Comparison of ENCODE assay signal across 2 cellular contexts in the genomic region with DNA sequence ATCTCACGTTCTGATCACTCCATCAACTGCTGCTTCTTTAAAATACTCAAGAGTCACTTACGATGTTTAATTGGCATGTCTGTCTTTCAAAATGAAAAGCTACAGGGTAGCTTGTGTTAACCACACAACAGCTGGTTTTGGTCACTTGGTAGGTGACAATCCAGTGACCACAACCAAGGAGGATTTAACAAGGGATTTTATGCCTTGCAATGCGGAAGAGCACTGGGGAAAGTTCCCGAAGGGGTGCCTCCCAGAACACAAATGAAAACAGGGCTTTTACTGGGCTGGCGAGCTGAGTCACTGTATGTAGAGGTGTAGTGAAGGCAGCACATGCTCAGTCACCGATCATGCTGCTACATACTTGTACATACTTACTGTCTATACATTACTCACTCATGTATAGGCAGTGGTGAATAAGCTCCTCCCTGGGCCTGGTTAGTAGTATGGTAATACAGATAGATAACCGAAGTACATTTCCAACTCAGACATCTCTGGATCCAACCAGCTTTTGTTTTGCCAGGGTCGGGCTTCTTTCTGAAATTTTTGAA.
TF ChIP-seq lines count a peak whose summit lies in the region.

No MANE protein-coding gene starts in this region.

TF ChIP-seq in SK-N-SH, 30 proteins besides CTCF, POLR2A, EP300 and RAD21 (continued from another document):
- TF ChIP-seq, protein P1, sequence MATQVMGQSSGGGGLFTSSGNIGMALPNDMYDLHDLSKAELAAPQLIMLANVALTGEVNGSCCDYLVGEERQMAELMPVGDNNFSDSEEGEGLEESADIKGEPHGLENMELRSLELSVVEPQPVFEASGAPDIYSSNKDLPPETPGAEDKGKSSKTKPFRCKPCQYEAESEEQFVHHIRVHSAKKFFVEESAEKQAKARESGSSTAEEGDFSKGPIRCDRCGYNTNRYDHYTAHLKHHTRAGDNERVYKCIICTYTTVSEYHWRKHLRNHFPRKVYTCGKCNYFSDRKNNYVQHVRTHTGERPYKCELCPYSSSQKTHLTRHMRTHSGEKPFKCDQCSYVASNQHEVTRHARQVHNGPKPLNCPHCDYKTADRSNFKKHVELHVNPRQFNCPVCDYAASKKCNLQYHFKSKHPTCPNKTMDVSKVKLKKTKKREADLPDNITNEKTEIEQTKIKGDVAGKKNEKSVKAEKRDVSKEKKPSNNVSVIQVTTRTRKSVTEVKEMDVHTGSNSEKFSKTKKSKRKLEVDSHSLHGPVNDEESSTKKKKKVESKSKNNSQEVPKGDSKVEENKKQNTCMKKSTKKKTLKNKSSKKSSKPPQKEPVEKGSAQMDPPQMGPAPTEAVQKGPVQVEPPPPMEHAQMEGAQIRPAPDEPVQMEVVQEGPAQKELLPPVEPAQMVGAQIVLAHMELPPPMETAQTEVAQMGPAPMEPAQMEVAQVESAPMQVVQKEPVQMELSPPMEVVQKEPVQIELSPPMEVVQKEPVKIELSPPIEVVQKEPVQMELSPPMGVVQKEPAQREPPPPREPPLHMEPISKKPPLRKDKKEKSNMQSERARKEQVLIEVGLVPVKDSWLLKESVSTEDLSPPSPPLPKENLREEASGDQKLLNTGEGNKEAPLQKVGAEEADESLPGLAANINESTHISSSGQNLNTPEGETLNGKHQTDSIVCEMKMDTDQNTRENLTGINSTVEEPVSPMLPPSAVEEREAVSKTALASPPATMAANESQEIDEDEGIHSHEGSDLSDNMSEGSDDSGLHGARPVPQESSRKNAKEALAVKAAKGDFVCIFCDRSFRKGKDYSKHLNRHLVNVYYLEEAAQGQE (IDR thresholded peaks at IDR 0.05; ENCODE audit: low read depth, low read length), result no peak
- TF ChIP-seq EZH2phosphoT487 (IDR thresholded peaks at IDR 0.05; ENCODE audit: borderline replicate concordance, low read depth), result no peak
- TF ChIP-seq MEF2A (IDR thresholded peaks at IDR 0.05; ENCODE audit: borderline replicate concordance, low read depth), result no peak
- no peak for TF ChIP-seq FOXM1 (IDR thresholded peaks at IDR 0.05; ENCODE audit: low read depth)
- no peak for TF ChIP-seq TEAD4 (IDR thresholded peaks at IDR 0.05; ENCODE audit: borderline replicate concordance, insufficient read depth)

TF ChIP-seq in SK-N-SH treated with all-trans-retinoic acid at 6 μM for 48 hours, 23 proteins besides CTCF, POLR2A, EP300 and RAD21 (continued from another document):
- TF ChIP-seq TSHZ2 (CRISPR knock-in tag; IDR thresholded peaks at IDR 0.05) (no peak), PATZ1 (CRISPR knock-in tag; IDR thresholded peaks at IDR 0.05; ENCODE audit: borderline replicate concordance) (no peak), RARB (CRISPR knock-in tag; IDR thresholded peaks at IDR 0.05) (no peak), ZNF565 (CRISPR knock-in tag; conservative IDR thresholded peaks at IDR 0.05; ENCODE audit: low read depth) (no peak)
- TF ChIP-seq, protein P2, sequence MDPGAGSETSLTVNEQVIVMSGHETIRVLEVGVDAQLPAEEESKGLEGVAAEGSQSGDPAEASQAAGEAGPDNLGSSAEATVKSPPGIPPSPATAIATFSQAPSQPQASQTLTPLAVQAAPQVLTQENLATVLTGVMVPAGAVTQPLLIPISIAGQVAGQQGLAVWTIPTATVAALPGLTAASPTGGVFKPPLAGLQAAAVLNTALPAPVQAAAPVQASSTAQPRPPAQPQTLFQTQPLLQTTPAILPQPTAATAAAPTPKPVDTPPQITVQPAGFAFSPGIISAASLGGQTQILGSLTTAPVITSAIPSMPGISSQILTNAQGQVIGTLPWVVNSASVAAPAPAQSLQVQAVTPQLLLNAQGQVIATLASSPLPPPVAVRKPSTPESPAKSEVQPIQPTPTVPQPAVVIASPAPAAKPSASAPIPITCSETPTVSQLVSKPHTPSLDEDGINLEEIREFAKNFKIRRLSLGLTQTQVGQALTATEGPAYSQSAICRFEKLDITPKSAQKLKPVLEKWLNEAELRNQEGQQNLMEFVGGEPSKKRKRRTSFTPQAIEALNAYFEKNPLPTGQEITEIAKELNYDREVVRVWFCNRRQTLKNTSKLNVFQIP (CRISPR knock-in tag; IDR thresholded peaks at IDR 0.05; ENCODE audit: borderline replicate concordance, low read depth), result no peak
